ENCODE assay signal across 14 cellular contexts in genomic region chr12:53195516-53196420, GRCh38. TPM values are rescaled to one million over a fixed set of nuclear protein-coding genes. Genes with fewer than 3 reads are reported as not detected.
DNase-seq lines count a peak whose midpoint lies in the region; ATAC-seq and TF ChIP-seq lines count a peak whose summit lies in the region.
"Had no signal": no experiment of that assay in that cellular context is flagged by ENCODE, and none has a peak within 500 bp of the region (broad histone marks: within the 10 kb centered on the region; RNA-seq: fewer than 3 reads in every experiment).

No MANE protein-coding gene starts in this region.

- in situ Hi-C loops in Caki2 (cut with HindIII; ENCODE audit: low pct_unique_long_range_greater_than_20kb, low sequenced_read_pairs): loop anchor here (10.0 kb wide), 1 partner anchor 61 kb away; no protein-coding TSS in a partner anchor

- peak; percentile 22 for DNase-seq in Caki2 (ENCODE audit: low read depth)
- DNase-seq in RWPE2 (ENCODE audit: low spot score): no peak
- peak; percentile 68 for DNase-seq in kidney tubule cell (ENCODE audit: low spot score)
- DNase-seq in adrenal gland: no peak
- DNase-seq in HK-2 (ENCODE audit: unreplicated experiment): no peak
- DNase-seq in stimulated activated naive CD8-positive, alpha-beta T cell treated with anti-CD3 and anti-CD28 coated beads, Interleukin-15, Interleukin-2, amounts not matched to agents 100 U/mL and 50 U/mL, for 24 hours: no peak
- DNase-seq: amniotic stem cell, cortex of kidney, hippocampal formation, NCI-H1092 treated with DMSO at 0.1 percent for 48 hours, NCI-H2171 treated with DMSO at 0.1 percent for 48 hours, SJCRH30 had no signal

- H3K36me3 ChIP-seq in RWPE2 (ENCODE audit: low read depth): peaks cover 4% of the 10 kb centered on the region; the same call in 1 of the 2 replicates
- no peaks in the 10 kb centered on the region for H3K36me3 ChIP-seq in adrenal gland (replicated peaks in 1 of 2)
- H3K36me3 ChIP-seq: SJCRH30 had no signal

- H3K4me1 ChIP-seq in RWPE2 (ENCODE audit: insufficient read depth, poor library complexity, severe bottlenecking) (no peaks in the 10 kb centered on the region), adrenal gland (replicated peaks in 1 of 2) (peaks cover 4 to 12% of the 10 kb centered on the region in 2 donors)
- H3K4me1 ChIP-seq: SJCRH30 had no signal

- intact Hi-C loops in adrenal gland (cut with DNase I): loop anchor here (5.0 to 10.0 kb wide), 3 partner anchors 33 to 131 kb away; no protein-coding TSS in a partner anchor

- ATAC-seq in RWPE2 (ENCODE audit: low read depth): peak; percentile 36; the same call in 2 of the 3 replicates
- no peak for ATAC-seq in stimulated activated naive CD8-positive, alpha-beta T cell treated with anti-CD3 and anti-CD28 coated beads, Interleukin-15, Interleukin-2, amounts not matched to agents 100 U/mL and 50 U/mL, for 24 hours
- ATAC-seq: GM12878 had no signal

- TF ChIP-seq POLR2A in adrenal gland (IDR thresholded peaks at IDR 0.05): no peak

- WGBS in adrenal gland, 4 donors: 88 to 95% (median 93%) methylated on average over 9 to 10 of the region's 10 CpGs

- H3K4me3 ChIP-seq in RWPE2 (ENCODE audit: severe bottlenecking) (no peak overlapping the region), adrenal gland (no peak overlapping the region)
- H3K4me3 ChIP-seq: GM12878, SJCRH30 had no signal

- H3K27me3 ChIP-seq in RWPE2 (ENCODE audit: insufficient read depth, poor library complexity, severe bottlenecking) (no peaks in the 10 kb centered on the region), adrenal gland (no peaks in the 10 kb centered on the region)
- H3K27me3 ChIP-seq: SJCRH30 had no signal

- no peaks in the 10 kb centered on the region for H3K9me3 ChIP-seq in RWPE2 (ENCODE audit: severe bottlenecking)
- H3K9me3 ChIP-seq in adrenal gland (replicated peaks in 1 of 3): no peaks in the 10 kb centered on the region
- H3K9me3 ChIP-seq: SJCRH30 had no signal

- TF ChIP-seq CTCF in C4-2B (conservative IDR thresholded peaks at IDR 0.05): no peak
- TF ChIP-seq CTCF in RWPE2 (IDR thresholded peaks at IDR 0.05; ENCODE audit: poor library complexity, severe bottlenecking): no peak
- TF ChIP-seq CTCF in adrenal gland (IDR thresholded peaks at IDR 0.05): no peak

- H3K27ac ChIP-seq in C4-2B: peak overlapping the region; percentile 39; the same call in 1 of the 2 replicates
- no peak overlapping the region for H3K27ac ChIP-seq in RWPE2 (ENCODE audit: poor library complexity, severe bottlenecking)
- no peak overlapping the region for H3K27ac ChIP-seq in adrenal gland
- H3K27ac ChIP-seq: SJCRH30 had no signal

RNA-seq across cellular contexts. Expression of gene ITGB7, which starts 11.3 kb away (rescaled TPM):
- total RNA-seq in Caki2 (2014; rRNA removed; shearing (Covaris generic); ENCODE audit: low replicate concordance): 26.4 and 38.6 TPM in 2 replicates
- 1 to 10 TPM; 1.2 to 7.4 (median 4.0) TPM for total RNA-seq in adrenal gland
- 1 to 10 TPM in 2 of 3 donors, under 1 TPM in 1; 0.95 to 4.0 (median 3.5) TPM for polyA plus RNA-seq in adrenal gland
- total RNA-seq: SJCRH30 had no signal

RNA-seq across cellular contexts. Expression of gene CSAD, which starts 15.0 kb away (rescaled TPM):
- 2.5 and 3.6 TPM in 2 replicates for total RNA-seq in Caki2 (2014; rRNA removed; shearing (Covaris generic); ENCODE audit: low replicate concordance)
- 10 to 100 TPM in 6 of 8 donors, 1 to 10 TPM in 2; 2.3 to 43.4 (median 19.8) TPM for total RNA-seq in adrenal gland
- polyA plus RNA-seq in adrenal gland: 100 to 1,000 TPM in 2 of 3 donors, 10 to 100 TPM in 1; 10.9 to 140 (median 100) TPM

RNA-seq across cellular contexts. Expression of gene ZNF740, which starts 15.2 kb away (rescaled TPM):
- total RNA-seq in Caki2 (2014; rRNA removed; shearing (Covaris generic); ENCODE audit: low replicate concordance): 6.2 and 6.8 TPM in 2 replicates
- 10 to 100 TPM in 7 of 8 donors, 1 to 10 TPM in 1; 8.8 to 61.0 (median 18.6) TPM for total RNA-seq in adrenal gland
- polyA plus RNA-seq in adrenal gland: 10 to 100 TPM in 2 of 3 donors, 1 to 10 TPM in 1; 6.6 to 11.3 (median 11.3) TPM

RNA-seq across cellular contexts. Expression of gene RARG, which starts 36.2 kb away (rescaled TPM):
- total RNA-seq in Caki2 (2014; rRNA removed; shearing (Covaris generic); ENCODE audit: low replicate concordance): 25.2 and 28.6 TPM in 2 replicates
- 10 to 100 TPM; 15.8 to 36.4 (median 24.8) TPM for total RNA-seq in adrenal gland
- polyA plus RNA-seq in adrenal gland: 10 to 100 TPM in 2 of 3 donors, 1 to 10 TPM in 1; 9.2 to 36.2 (median 25.8) TPM

Comparison
In these comparisons a context has a peak if more than half of its experiments do, and no peak if none do; other contexts are left out.
1. DNase-seq: peak in Caki2 (single experiment) and kidney tubule cell (single experiment); none in RWPE2 (single experiment), adrenal gland (0 of 7), HK-2 (single experiment) and stimulated activated naive CD8-positive, alpha-beta T cell treated with anti-CD3 and anti-CD28 coated beads, Interleukin-15, Interleukin-2, amounts not matched to agents 100 U/mL and 50 U/mL, for 24 hours (single experiment).